ENCODE assay signal across 1 cellular context in the genomic region with DNA sequence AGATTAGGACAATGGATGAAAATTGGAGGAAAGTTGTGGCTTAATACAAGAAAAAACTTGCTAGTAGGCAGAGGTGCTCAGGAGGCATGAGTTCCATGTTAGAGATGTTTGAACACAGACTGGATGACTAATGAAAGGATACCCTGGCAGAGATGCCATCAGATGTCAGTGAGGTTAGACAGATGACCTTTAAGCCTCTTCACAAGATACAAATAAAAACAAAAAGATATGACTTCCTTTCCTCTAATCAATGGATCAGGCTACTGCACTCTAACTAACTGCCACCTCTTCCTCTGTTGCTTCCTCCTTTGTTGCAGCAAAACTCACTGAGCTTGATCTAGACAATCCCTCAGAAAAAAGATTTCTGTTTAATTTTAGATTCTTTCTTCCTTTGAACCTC.
TF ChIP-seq lines count a peak whose summit lies in the region.

No MANE protein-coding gene starts in this region.

TF ChIP-seq in K562, 482 proteins besides CTCF, POLR2A, EP300 and RAD21:
- TF ChIP-seq SMARCA4 (IDR thresholded peaks at IDR 0.05) (0 out of 2 replicates have a peak, but pooled peaks have one; percentile 18), DPF2 (IDR thresholded peaks at IDR 0.05) (peak; percentile 43; the same call in 1 of the 2 replicates), MEIS2 (IDR thresholded peaks at IDR 0.05; ENCODE audit: partially characterized antibody) (peak; percentile 33), SPI1 (IDR thresholded peaks at IDR 0.05; ENCODE audit: borderline replicate concordance, low read depth, low read length) (0 out of 2 replicates have a peak, but pooled peaks have one; percentile 36), CCNT2 (IDR thresholded peaks at IDR 0.05; ENCODE audit: borderline replicate concordance, extremely low read depth, insufficient read length, low read depth, low read length) (peak; percentile 24), NR2C2 (CRISPR knock-in tag; IDR thresholded peaks at IDR 0.05) (no peak), NR2C2 (tag; IDR thresholded peaks at IDR 0.05) (no peak), NRF1 (conservative IDR thresholded peaks at IDR 0.05 in 1 of 2, IDR thresholded peaks at IDR 0.05 in 1 of 2) (no peak), ESRRA (IDR thresholded peaks at IDR 0.05; ENCODE audit: borderline replicate concordance, low read depth) (peak; percentile 22; the same call in 1 of the 2 replicates), CREM (IDR thresholded peaks at IDR 0.05; ENCODE audit: low read depth) (no peak), SMARCA5 (IDR thresholded peaks at IDR 0.05) (0 out of 2 replicates have a peak, but pooled peaks have one; percentile 12), FOXM1 (IDR thresholded peaks at IDR 0.05; ENCODE audit: low read depth) (0 out of 2 replicates have a peak, but pooled peaks have one; percentile 29), FOXM1 (CRISPR knock-in tag; IDR thresholded peaks at IDR 0.05; ENCODE audit: low read depth) (no peak), GATA2 (CRISPR knock-in tag; IDR thresholded peaks at IDR 0.05) (no peak), HDAC8 (tag; IDR thresholded peaks at IDR 0.05) (no peak), NBN (IDR thresholded peaks at IDR 0.05; ENCODE audit: low read depth) (0 out of 2 replicates have a peak, but pooled peaks have one; percentile 33), SMARCE1 (IDR thresholded peaks at IDR 0.05) (0 out of 2 replicates have a peak, but pooled peaks have one; percentile 25)
- TF ChIP-seq, protein P1, sequence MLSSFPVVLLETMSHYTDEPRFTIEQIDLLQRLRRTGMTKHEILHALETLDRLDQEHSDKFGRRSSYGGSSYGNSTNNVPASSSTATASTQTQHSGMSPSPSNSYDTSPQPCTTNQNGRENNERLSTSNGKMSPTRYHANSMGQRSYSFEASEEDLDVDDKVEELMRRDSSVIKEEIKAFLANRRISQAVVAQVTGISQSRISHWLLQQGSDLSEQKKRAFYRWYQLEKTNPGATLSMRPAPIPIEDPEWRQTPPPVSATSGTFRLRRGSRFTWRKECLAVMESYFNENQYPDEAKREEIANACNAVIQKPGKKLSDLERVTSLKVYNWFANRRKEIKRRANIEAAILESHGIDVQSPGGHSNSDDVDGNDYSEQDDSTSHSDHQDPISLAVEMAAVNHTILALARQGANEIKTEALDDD (IDR thresholded peaks at IDR 0.05), result peak; percentile 41; the same call in 1 of the 2 replicates
- TF ChIP-seq, protein P2, sequence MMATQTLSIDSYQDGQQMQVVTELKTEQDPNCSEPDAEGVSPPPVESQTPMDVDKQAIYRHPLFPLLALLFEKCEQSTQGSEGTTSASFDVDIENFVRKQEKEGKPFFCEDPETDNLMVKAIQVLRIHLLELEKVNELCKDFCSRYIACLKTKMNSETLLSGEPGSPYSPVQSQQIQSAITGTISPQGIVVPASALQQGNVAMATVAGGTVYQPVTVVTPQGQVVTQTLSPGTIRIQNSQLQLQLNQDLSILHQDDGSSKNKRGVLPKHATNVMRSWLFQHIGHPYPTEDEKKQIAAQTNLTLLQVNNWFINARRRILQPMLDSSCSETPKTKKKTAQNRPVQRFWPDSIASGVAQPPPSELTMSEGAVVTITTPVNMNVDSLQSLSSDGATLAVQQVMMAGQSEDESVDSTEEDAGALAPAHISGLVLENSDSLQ (IDR thresholded peaks at IDR 0.05), result peak; percentile 34; the same call in 1 of the 2 replicates
- TF ChIP-seq, protein P3, sequence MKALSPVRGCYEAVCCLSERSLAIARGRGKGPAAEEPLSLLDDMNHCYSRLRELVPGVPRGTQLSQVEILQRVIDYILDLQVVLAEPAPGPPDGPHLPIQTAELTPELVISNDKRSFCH (CRISPR knock-in tag; IDR thresholded peaks at IDR 0.05), result no peak
- TF ChIP-seq, protein P3 (tag; IDR thresholded peaks at IDR 0.05), result peak; percentile 57; the same call in 1 of the 2 replicates
